1 cellular context compared by ENCODE assay signal in genomic region chr9:37027582-37028424, GRCh38.
TF ChIP-seq lines count a peak whose summit lies in the region.

No MANE protein-coding gene starts in this region.

TF ChIP-seq in HepG2, 621 proteins besides CTCF, POLR2A, EP300 and RAD21 (continued from another document and continues in another):
- TF ChIP-seq, protein P1, sequence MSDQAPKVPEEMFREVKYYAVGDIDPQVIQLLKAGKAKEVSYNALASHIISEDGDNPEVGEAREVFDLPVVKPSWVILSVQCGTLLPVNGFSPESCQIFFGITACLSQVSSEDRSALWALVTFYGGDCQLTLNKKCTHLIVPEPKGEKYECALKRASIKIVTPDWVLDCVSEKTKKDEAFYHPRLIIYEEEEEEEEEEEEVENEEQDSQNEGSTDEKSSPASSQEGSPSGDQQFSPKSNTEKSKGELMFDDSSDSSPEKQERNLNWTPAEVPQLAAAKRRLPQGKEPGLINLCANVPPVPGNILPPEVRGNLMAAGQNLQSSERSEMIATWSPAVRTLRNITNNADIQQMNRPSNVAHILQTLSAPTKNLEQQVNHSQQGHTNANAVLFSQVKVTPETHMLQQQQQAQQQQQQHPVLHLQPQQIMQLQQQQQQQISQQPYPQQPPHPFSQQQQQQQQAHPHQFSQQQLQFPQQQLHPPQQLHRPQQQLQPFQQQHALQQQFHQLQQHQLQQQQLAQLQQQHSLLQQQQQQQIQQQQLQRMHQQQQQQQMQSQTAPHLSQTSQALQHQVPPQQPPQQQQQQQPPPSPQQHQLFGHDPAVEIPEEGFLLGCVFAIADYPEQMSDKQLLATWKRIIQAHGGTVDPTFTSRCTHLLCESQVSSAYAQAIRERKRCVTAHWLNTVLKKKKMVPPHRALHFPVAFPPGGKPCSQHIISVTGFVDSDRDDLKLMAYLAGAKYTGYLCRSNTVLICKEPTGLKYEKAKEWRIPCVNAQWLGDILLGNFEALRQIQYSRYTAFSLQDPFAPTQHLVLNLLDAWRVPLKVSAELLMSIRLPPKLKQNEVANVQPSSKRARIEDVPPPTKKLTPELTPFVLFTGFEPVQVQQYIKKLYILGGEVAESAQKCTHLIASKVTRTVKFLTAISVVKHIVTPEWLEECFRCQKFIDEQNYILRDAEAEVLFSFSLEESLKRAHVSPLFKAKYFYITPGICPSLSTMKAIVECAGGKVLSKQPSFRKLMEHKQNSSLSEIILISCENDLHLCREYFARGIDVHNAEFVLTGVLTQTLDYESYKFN (CRISPR knock-in tag; conservative IDR thresholded peaks at IDR 0.05): peak; percentile 36; the same call in 1 of the 2 replicates
- TF ChIP-seq ZNF574 (CRISPR knock-in tag; IDR thresholded peaks at IDR 0.05) (peak; percentile 90), ZFP90 (CRISPR knock-in tag; IDR thresholded peaks at IDR 0.05; ENCODE audit: borderline replicate concordance) (peak; percentile 92; the same call in 1 of the 2 replicates), HDAC1 (CRISPR knock-in tag; IDR thresholded peaks at IDR 0.05) (peak; percentile 88), SAP130 (CRISPR knock-in tag; IDR thresholded peaks at IDR 0.05; ENCODE audit: low read depth) (peak; percentile 96), PPARG (CRISPR knock-in tag; conservative IDR thresholded peaks at IDR 0.05) (peak; percentile 72; the same call in 1 of the 2 replicates), ZBTB25 (CRISPR knock-in tag; IDR thresholded peaks at IDR 0.05) (peak; percentile 96), ZNF512B (CRISPR knock-in tag; IDR thresholded peaks at IDR 0.05; ENCODE audit: borderline replicate concordance) (no peak), MIER2 (CRISPR knock-in tag; IDR thresholded peaks at IDR 0.05) (peak; percentile 99), KLF12 (CRISPR knock-in tag; IDR thresholded peaks at IDR 0.05; ENCODE audit: borderline replicate concordance) (peak; percentile 97), PHF20 (CRISPR knock-in tag; IDR thresholded peaks at IDR 0.05) (peak; percentile 72), ZNF784 (CRISPR knock-in tag; IDR thresholded peaks at IDR 0.05; ENCODE audit: borderline replicate concordance) (peak; percentile 93; the same call in 1 of the 2 replicates), ZNF337 (CRISPR knock-in tag; IDR thresholded peaks at IDR 0.05; ENCODE audit: borderline replicate concordance, low read depth) (no peak; the same call in 1 of the 2 replicates), ZMYM4 (CRISPR knock-in tag; IDR thresholded peaks at IDR 0.05) (peak; percentile 92), GATA4 (IDR thresholded peaks at IDR 0.05; ENCODE audit: borderline replicate concordance, low read depth) (no peak), ZNF260 (CRISPR knock-in tag; IDR thresholded peaks at IDR 0.05; ENCODE audit: borderline replicate concordance, low read depth) (no peak), CHD4 (IDR thresholded peaks at IDR 0.05; ENCODE audit: borderline replicate concordance, low read length) (0 out of 2 replicates have a peak, but pooled peaks have one; percentile 24), ATF2 (CRISPR knock-in tag; IDR thresholded peaks at IDR 0.05) (peak; percentile 83), MTF1 (CRISPR knock-in tag; IDR thresholded peaks at IDR 0.05) (peak; percentile 90), U2AF1 (optimal IDR thresholded peaks at IDR 0.05; ENCODE audit: low read depth, low read length) (no peak), EZH2 (conservative IDR thresholded peaks at IDR 0.05; ENCODE audit: low read depth, low read length) (no peak), ZNF510 (CRISPR knock-in tag; IDR thresholded peaks at IDR 0.05; ENCODE audit: low read depth) (0 out of 2 replicates have a peak, but pooled peaks have one; percentile 67), FIP1L1 (IDR thresholded peaks at IDR 0.05; ENCODE audit: borderline replicate concordance, insufficient read depth, low read depth, low read length) (no peak), NR2F6 (IDR thresholded peaks at IDR 0.05) (no peak), NR2F6 (CRISPR knock-in tag; IDR thresholded peaks at IDR 0.05) (0 out of 2 replicates have a peak, but pooled peaks have one; percentile 43), MED13 (CRISPR knock-in tag; IDR thresholded peaks at IDR 0.05) (peak; percentile 89), CHD2 (IDR thresholded peaks at IDR 0.05; ENCODE audit: low read depth, low read length) (0 out of 2 replicates have a peak, but pooled peaks have one; percentile 25), ZNF17 (CRISPR knock-in tag; IDR thresholded peaks at IDR 0.05) (no peak), SP5 (CRISPR knock-in tag; IDR thresholded peaks at IDR 0.05; ENCODE audit: borderline replicate concordance, low read depth) (peak; percentile 75), MAX (IDR thresholded peaks at IDR 0.05) (peak; percentile 82), SNAI1 (CRISPR knock-in tag; IDR thresholded peaks at IDR 0.05; ENCODE audit: borderline replicate concordance) (no peak), ADNP (CRISPR knock-in tag; IDR thresholded peaks at IDR 0.05) (no peak), MBNL3 (CRISPR knock-in tag; conservative IDR thresholded peaks at IDR 0.05) (no peak), KDM6A (CRISPR knock-in tag; IDR thresholded peaks at IDR 0.05; ENCODE audit: low read depth) (no peak), SCMH1 (CRISPR knock-in tag; IDR thresholded peaks at IDR 0.05; ENCODE audit: borderline replicate concordance) (no peak), ZIK1 (CRISPR knock-in tag; IDR thresholded peaks at IDR 0.05; ENCODE audit: borderline replicate concordance, low read depth) (peak; percentile 96), SALL2 (CRISPR knock-in tag; IDR thresholded peaks at IDR 0.05) (peak; percentile 97), FOXP1 (IDR thresholded peaks at IDR 0.05) (no peak), FOXP1 (CRISPR knock-in tag; IDR thresholded peaks at IDR 0.05) (no peak), GZF1 (CRISPR knock-in tag; IDR thresholded peaks at IDR 0.05) (peak; percentile 73; the same call in 1 of the 2 replicates), CENPT (CRISPR knock-in tag; IDR thresholded peaks at IDR 0.05; ENCODE audit: low read depth) (peak; percentile 94), HMG20B (CRISPR knock-in tag; conservative IDR thresholded peaks at IDR 0.05) (peak; percentile 55), ZNF121 (CRISPR knock-in tag; IDR thresholded peaks at IDR 0.05) (peak; percentile 48), ATF5 (CRISPR knock-in tag; IDR thresholded peaks at IDR 0.05; ENCODE audit: low read depth) (0 out of 2 replicates have a peak, but pooled peaks have one; percentile 79), KLF6 (CRISPR knock-in tag; IDR thresholded peaks at IDR 0.05) (peak; percentile 99)
- TF ChIP-seq, protein P2, sequence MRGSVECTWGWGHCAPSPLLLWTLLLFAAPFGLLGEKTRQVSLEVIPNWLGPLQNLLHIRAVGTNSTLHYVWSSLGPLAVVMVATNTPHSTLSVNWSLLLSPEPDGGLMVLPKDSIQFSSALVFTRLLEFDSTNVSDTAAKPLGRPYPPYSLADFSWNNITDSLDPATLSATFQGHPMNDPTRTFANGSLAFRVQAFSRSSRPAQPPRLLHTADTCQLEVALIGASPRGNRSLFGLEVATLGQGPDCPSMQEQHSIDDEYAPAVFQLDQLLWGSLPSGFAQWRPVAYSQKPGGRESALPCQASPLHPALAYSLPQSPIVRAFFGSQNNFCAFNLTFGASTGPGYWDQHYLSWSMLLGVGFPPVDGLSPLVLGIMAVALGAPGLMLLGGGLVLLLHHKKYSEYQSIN (CRISPR knock-in tag; IDR thresholded peaks at IDR 0.05; ENCODE audit: borderline replicate concordance): peak; percentile 80; the same call in 1 of the 2 replicates
- TF ChIP-seq, protein P3, sequence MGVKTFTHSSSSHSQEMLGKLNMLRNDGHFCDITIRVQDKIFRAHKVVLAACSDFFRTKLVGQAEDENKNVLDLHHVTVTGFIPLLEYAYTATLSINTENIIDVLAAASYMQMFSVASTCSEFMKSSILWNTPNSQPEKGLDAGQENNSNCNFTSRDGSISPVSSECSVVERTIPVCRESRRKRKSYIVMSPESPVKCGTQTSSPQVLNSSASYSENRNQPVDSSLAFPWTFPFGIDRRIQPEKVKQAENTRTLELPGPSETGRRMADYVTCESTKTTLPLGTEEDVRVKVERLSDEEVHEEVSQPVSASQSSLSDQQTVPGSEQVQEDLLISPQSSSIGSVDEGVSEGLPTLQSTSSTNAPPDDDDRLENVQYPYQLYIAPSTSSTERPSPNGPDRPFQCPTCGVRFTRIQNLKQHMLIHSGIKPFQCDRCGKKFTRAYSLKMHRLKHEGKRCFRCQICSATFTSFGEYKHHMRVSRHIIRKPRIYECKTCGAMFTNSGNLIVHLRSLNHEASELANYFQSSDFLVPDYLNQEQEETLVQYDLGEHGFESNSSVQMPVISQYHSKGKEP (CRISPR knock-in tag; IDR thresholded peaks at IDR 0.05): peak; percentile 98
- TF ChIP-seq, protein P4, sequence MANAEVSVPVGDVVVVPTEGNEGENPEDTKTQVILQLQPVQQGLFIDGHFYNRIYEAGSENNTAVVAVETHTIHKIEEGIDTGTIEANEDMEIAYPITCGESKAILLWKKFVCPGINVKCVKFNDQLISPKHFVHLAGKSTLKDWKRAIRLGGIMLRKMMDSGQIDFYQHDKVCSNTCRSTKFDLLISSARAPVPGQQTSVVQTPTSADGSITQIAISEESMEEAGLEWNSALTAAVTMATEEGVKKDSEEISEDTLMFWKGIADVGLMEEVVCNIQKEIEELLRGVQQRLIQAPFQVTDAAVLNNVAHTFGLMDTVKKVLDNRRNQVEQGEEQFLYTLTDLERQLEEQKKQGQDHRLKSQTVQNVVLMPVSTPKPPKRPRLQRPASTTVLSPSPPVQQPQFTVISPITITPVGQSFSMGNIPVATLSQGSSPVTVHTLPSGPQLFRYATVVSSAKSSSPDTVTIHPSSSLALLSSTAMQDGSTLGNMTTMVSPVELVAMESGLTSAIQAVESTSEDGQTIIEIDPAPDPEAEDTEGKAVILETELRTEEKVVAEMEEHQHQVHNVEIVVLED (CRISPR knock-in tag; IDR thresholded peaks at IDR 0.05; ENCODE audit: borderline replicate concordance): peak; percentile 66
